12 cellular contexts compared by ENCODE assay signal in the genomic region with DNA sequence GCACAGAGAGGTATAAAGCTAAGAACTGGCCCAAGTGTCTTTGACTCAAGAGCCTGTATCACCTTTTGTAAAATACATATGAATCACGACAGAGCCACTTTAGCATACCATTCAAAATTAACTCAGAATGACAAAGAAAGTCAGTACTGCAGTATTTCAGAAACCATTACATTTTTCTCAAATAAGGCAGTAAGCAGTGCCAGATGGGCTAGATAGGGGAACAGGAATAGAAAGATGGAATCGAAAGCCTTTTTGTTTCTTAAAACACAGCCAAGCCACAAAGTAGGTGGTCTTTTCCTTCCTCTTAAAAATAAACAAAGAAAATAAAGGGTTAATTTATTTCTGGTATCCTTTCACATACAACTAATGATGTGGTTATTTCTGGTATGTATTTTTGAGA. TPM values are rescaled to one million over a fixed set of nuclear protein-coding genes. Genes with fewer than 3 reads are reported as not detected.
DNase-seq lines count a peak whose midpoint lies in the region; ATAC-seq lines count a peak whose summit lies in the region.
"Had no signal": no experiment of that assay in that cellular context is flagged by ENCODE, and none has a peak within 500 bp of the region (broad histone marks: within the 10 kb centered on the region; RNA-seq: fewer than 3 reads in every experiment).

No MANE protein-coding gene starts in this region.

- H3K4me1 Mint-ChIP-seq in activated T-helper 17 cell treated with anti-CD3 and anti-CD28 coated beads, Interleukin-2, amount 50 U/mL, for 72 hours: peaks cover 18% of the 10 kb centered on the region
- H3K4me1 Mint-ChIP-seq in activated T-cell treated with anti-CD3 and anti-CD28 coated beads, Interleukin-2, amount 50 U/mL, for 4 hours (ENCODE audit: low read depth): peaks cover 8% of the 10 kb centered on the region
- H3K4me1 Mint-ChIP-seq in activated T-helper 1 cell treated with anti-CD3 and anti-CD28 coated beads, Interleukin-12 subunit alpha, Interleukin-12 subunit beta, Interleukin-2, Interleukin-4 antibody, amounts not matched to agents 30 ng/mL and 10 ng/mL and 1 ng/mL, durations not matched to agents 14 hours and 24 hours and 36 hours (ENCODE audit: low read depth): peaks cover 6% of the 10 kb centered on the region
- peaks cover 7% of the 10 kb centered on the region for H3K4me1 Mint-ChIP-seq in activated naive CD8-positive, alpha-beta T cell treated with anti-CD3 and anti-CD28 coated beads for 36 hours

- H3K27me3 ChIP-seq in GM23248 (replicated peaks; ENCODE audit: insufficient read depth): no peaks in the 10 kb centered on the region

- H4K20me1 ChIP-seq in GM23248 (ENCODE audit: insufficient read depth): no peaks in the 10 kb centered on the region

- no peaks in the 10 kb centered on the region for H3K27me3 Mint-ChIP-seq in activated T-helper 17 cell treated with anti-CD3 and anti-CD28 coated beads, Interleukin-2, amount 50 U/mL, for 72 hours
- no peaks in the 10 kb centered on the region for H3K27me3 Mint-ChIP-seq in activated T-cell treated with anti-CD3 and anti-CD28 coated beads, Interleukin-2, amount 50 U/mL, for 4 hours (ENCODE audit: low read depth)
- H3K27me3 Mint-ChIP-seq in activated T-helper 1 cell treated with anti-CD3 and anti-CD28 coated beads, Interleukin-12 subunit alpha, Interleukin-12 subunit beta, Interleukin-2, Interleukin-4 antibody, amounts not matched to agents 30 ng/mL and 10 ng/mL and 1 ng/mL, durations not matched to agents 14 hours and 24 hours and 36 hours (ENCODE audit: insufficient read depth): no peaks in the 10 kb centered on the region
- H3K27me3 Mint-ChIP-seq in activated naive CD8-positive, alpha-beta T cell treated with anti-CD3 and anti-CD28 coated beads for 36 hours: no peaks in the 10 kb centered on the region

- no peaks in the 10 kb centered on the region for H3K9me3 Mint-ChIP-seq in activated T-helper 17 cell treated with anti-CD3 and anti-CD28 coated beads, Interleukin-2, amount 50 U/mL, for 72 hours
- H3K9me3 Mint-ChIP-seq in activated T-cell treated with anti-CD3 and anti-CD28 coated beads, Interleukin-2, amount 50 U/mL, for 4 hours: no peaks in the 10 kb centered on the region
- H3K9me3 Mint-ChIP-seq in activated T-helper 1 cell treated with anti-CD3 and anti-CD28 coated beads, Interleukin-12 subunit alpha, Interleukin-12 subunit beta, Interleukin-2, Interleukin-4 antibody, amounts not matched to agents 30 ng/mL and 10 ng/mL and 1 ng/mL, durations not matched to agents 14 hours and 24 hours and 36 hours: no peaks in the 10 kb centered on the region
- no peaks in the 10 kb centered on the region for H3K9me3 Mint-ChIP-seq in activated naive CD8-positive, alpha-beta T cell treated with anti-CD3 and anti-CD28 coated beads for 36 hours

- ATAC-seq in activated T-helper 17 cell treated with anti-CD3 and anti-CD28 coated beads, Interleukin-2, amount 50 U/mL, for 72 hours (replicated peaks): no peak
- no peak for ATAC-seq in left lobe of liver
- no peak for ATAC-seq in activated T-cell treated with anti-CD3 and anti-CD28 coated beads, Interleukin-2, amount 50 U/mL, for 4 hours

- H3F3A ChIP-seq in GM23248 (ENCODE audit: insufficient read depth): peaks cover 13% of the 10 kb centered on the region

- WGBS in GM23248 (ENCODE audit: low coverage in 1 of 2, low lambda C conversion rate in 2 of 2, missing lambda C conversion rate in 2 of 2), 2 experiments: 66 to 70% methylated on average over 2 of the region's 2 CpGs

- peaks cover 32% of the 10 kb centered on the region for H3K4me1 ChIP-seq in GM23248 (ENCODE audit: insufficient read depth)

- H3K36me3 ChIP-seq in GM23248 (ENCODE audit: low read depth): no peaks in the 10 kb centered on the region

- H3K27ac ChIP-seq in GM23248: 0 out of 2 replicates have a peak overlapping the region, but pooled peaks have one; percentile 4
- H3K27ac ChIP-seq in skin epidermis: peak overlapping the region in 14 of 21 experiments; percentile 3 to 68 (median 38)

- H3K4me3 ChIP-seq in GM23248 (no peak overlapping the region), skin epidermis (no peak overlapping the region)

- H3K9me2 ChIP-seq in GM23248 (ENCODE audit: insufficient read depth): no peaks in the 10 kb centered on the region

- no peaks in the 10 kb centered on the region for H3K79me2 ChIP-seq in GM23248 (ENCODE audit: insufficient read depth)

- no peak overlapping the region for H3K9ac ChIP-seq in GM23248

- H3K4me2 ChIP-seq in GM23248 (ENCODE audit: unreplicated experiment): no peak overlapping the region

- no peaks in the 10 kb centered on the region for H3K9me3 ChIP-seq in GM23248 (ENCODE audit: low read depth)

- peak overlapping the region; percentile 9 for H3K27ac Mint-ChIP-seq in activated T-helper 17 cell treated with anti-CD3 and anti-CD28 coated beads, Interleukin-2, amount 50 U/mL, for 72 hours
- no peak overlapping the region for H3K27ac Mint-ChIP-seq in activated T-helper 1 cell treated with anti-CD3 and anti-CD28 coated beads, Interleukin-12 subunit alpha, Interleukin-12 subunit beta, Interleukin-2, Interleukin-4 antibody, amounts not matched to agents 30 ng/mL and 10 ng/mL and 1 ng/mL, durations not matched to agents 14 hours and 24 hours and 36 hours
- H3K27ac Mint-ChIP-seq in activated naive CD8-positive, alpha-beta T cell treated with anti-CD3 and anti-CD28 coated beads for 36 hours: no peak overlapping the region

- no peak overlapping the region for H3K4me3 Mint-ChIP-seq in activated T-helper 17 cell treated with anti-CD3 and anti-CD28 coated beads, Interleukin-2, amount 50 U/mL, for 72 hours
- H3K4me3 Mint-ChIP-seq in activated T-cell treated with anti-CD3 and anti-CD28 coated beads, Interleukin-2, amount 50 U/mL, for 4 hours: no peak overlapping the region
- H3K4me3 Mint-ChIP-seq in activated T-helper 1 cell treated with anti-CD3 and anti-CD28 coated beads, Interleukin-12 subunit alpha, Interleukin-12 subunit beta, Interleukin-2, Interleukin-4 antibody, amounts not matched to agents 30 ng/mL and 10 ng/mL and 1 ng/mL, durations not matched to agents 14 hours and 24 hours and 36 hours: no peak overlapping the region
- no peak overlapping the region for H3K4me3 Mint-ChIP-seq in activated naive CD8-positive, alpha-beta T cell treated with anti-CD3 and anti-CD28 coated beads for 36 hours

- DNase-seq in GM23248 (peak; percentile 12), fibroblast of gingiva (ENCODE audit: low read depth) (peak; percentile 9), left lobe of liver (ENCODE audit: low spot score) (no peak)
- DNase-seq in activated T-cell treated with anti-CD3 and anti-CD28 coated beads, Interleukin-2, amount 50 U/mL, for 4 hours: no peak
- no peak for DNase-seq in activated T-helper 1 cell treated with anti-CD3 and anti-CD28 coated beads, Interleukin-12 subunit alpha, Interleukin-12 subunit beta, Interleukin-2, Interleukin-4 antibody, amounts not matched to agents 30 ng/mL and 10 ng/mL and 1 ng/mL, durations not matched to agents 14 hours and 24 hours and 36 hours (ENCODE audit: low spot score)
- no peak for DNase-seq in activated naive CD8-positive, alpha-beta T cell treated with anti-CD3 and anti-CD28 coated beads for 36 hours
- DNase-seq: NCI-H2107 had no signal

- no peak overlapping the region for H2AFZ ChIP-seq in GM23248

- peaks cover 69% of the 10 kb centered on the region for H3K36me3 Mint-ChIP-seq in activated T-helper 17 cell treated with anti-CD3 and anti-CD28 coated beads, Interleukin-2, amount 50 U/mL, for 72 hours (ENCODE audit: low read depth)
- H3K36me3 Mint-ChIP-seq in activated T-cell treated with anti-CD3 and anti-CD28 coated beads, Interleukin-2, amount 50 U/mL, for 4 hours (ENCODE audit: insufficient read depth): peaks cover 28% of the 10 kb centered on the region
- H3K36me3 Mint-ChIP-seq in activated T-helper 1 cell treated with anti-CD3 and anti-CD28 coated beads, Interleukin-12 subunit alpha, Interleukin-12 subunit beta, Interleukin-2, Interleukin-4 antibody, amounts not matched to agents 30 ng/mL and 10 ng/mL and 1 ng/mL, durations not matched to agents 14 hours and 24 hours and 36 hours (ENCODE audit: low read depth): peaks cover 15% of the 10 kb centered on the region
- peaks cover 21% of the 10 kb centered on the region for H3K36me3 Mint-ChIP-seq in activated naive CD8-positive, alpha-beta T cell treated with anti-CD3 and anti-CD28 coated beads for 36 hours

- intact Hi-C loops in activated T-helper 1 cell treated with anti-CD3 and anti-CD28 coated beads, Interleukin-12 subunit alpha, Interleukin-12 subunit beta, Interleukin-2, Interleukin-4 antibody, amounts not matched to agents 30 ng/mL and 10 ng/mL and 1 ng/mL, durations not matched to agents 14 hours and 24 hours and 36 hours (cut with micrococcal nuclease): no loop called here

- in situ Hi-C loops in GM23248 (cut with MboI): no loop called here

RNA-seq across cellular contexts. Expression of a gene that starts 10.3 kb away (rescaled TPM):
- not detected in 2 replicates for total RNA-seq in GM23248 (2014; rRNA removed; shearing (Covaris generic))
- polyA plus RNA-seq in GM23248 (2016; fragmentation: Nextera tagmentation; extraction: Ambion mirVana): not detected in 2 replicates
- not detected for total RNA-seq in activated T-helper 17 cell treated with anti-CD3 and anti-CD28 coated beads, Interleukin-2, amount 50 U/mL, for 72 hours
- not detected for total RNA-seq in left lobe of liver
- total RNA-seq in activated T-cell treated with anti-CD3 and anti-CD28 coated beads, Interleukin-2, amount 50 U/mL, for 4 hours: not detected
- total RNA-seq in activated T-helper 1 cell treated with anti-CD3 and anti-CD28 coated beads, Interleukin-12 subunit alpha, Interleukin-12 subunit beta, Interleukin-2, Interleukin-4 antibody, amounts not matched to agents 30 ng/mL and 10 ng/mL and 1 ng/mL, durations not matched to agents 14 hours and 24 hours and 36 hours: 0.29 TPM in 1 of 2 replicates, not detected in the other
- not detected for total RNA-seq in activated naive CD8-positive, alpha-beta T cell treated with anti-CD3 and anti-CD28 coated beads for 36 hours
- total RNA-seq: omental fat pad had no signal
- polyA plus RNA-seq: BJ, thymus had no signal

RNA-seq across cellular contexts. Expression of a gene that starts 40.2 kb away (rescaled TPM):
- total RNA-seq in GM23248 (2014; rRNA removed; shearing (Covaris generic)): 9.0 and 14.0 TPM in 2 replicates
- polyA plus RNA-seq in GM23248 (2016; fragmentation: Nextera tagmentation; extraction: Ambion mirVana): 13.4 and 14.0 TPM in 2 replicates
- total RNA-seq in activated T-helper 17 cell treated with anti-CD3 and anti-CD28 coated beads, Interleukin-2, amount 50 U/mL, for 72 hours: 10 to 100 TPM; 38.6 to 48.9 TPM
- 22.2 TPM for total RNA-seq in left lobe of liver
- 10 to 100 TPM; 21.8 to 41.7 (median 27.4) TPM for total RNA-seq in activated T-cell treated with anti-CD3 and anti-CD28 coated beads, Interleukin-2, amount 50 U/mL, for 4 hours
- total RNA-seq in activated T-helper 1 cell treated with anti-CD3 and anti-CD28 coated beads, Interleukin-12 subunit alpha, Interleukin-12 subunit beta, Interleukin-2, Interleukin-4 antibody, amounts not matched to agents 30 ng/mL and 10 ng/mL and 1 ng/mL, durations not matched to agents 14 hours and 24 hours and 36 hours: 27.7 and 31.2 TPM in 2 replicates
- total RNA-seq in activated naive CD8-positive, alpha-beta T cell treated with anti-CD3 and anti-CD28 coated beads for 36 hours: 10 to 100 TPM; 48.5 to 54.9 TPM

Comparison
In these comparisons a context has a peak if more than half of its experiments do, and no peak if none do; other contexts are left out.
1. DNase-seq: peak in GM23248 (single experiment) and fibroblast of gingiva (single experiment); none in left lobe of liver (single experiment), activated T-cell treated with anti-CD3 and anti-CD28 coated beads, Interleukin-2, amount 50 U/mL, for 4 hours (single experiment), activated T-helper 1 cell treated with anti-CD3 and anti-CD28 coated beads, Interleukin-12 subunit alpha, Interleukin-12 subunit beta, Interleukin-2, Interleukin-4 antibody, amounts not matched to agents 30 ng/mL and 10 ng/mL and 1 ng/mL, durations not matched to agents 14 hours and 24 hours and 36 hours (single experiment) and activated naive CD8-positive, alpha-beta T cell treated with anti-CD3 and anti-CD28 coated beads for 36 hours (single experiment).